In the genomic region with DNA sequence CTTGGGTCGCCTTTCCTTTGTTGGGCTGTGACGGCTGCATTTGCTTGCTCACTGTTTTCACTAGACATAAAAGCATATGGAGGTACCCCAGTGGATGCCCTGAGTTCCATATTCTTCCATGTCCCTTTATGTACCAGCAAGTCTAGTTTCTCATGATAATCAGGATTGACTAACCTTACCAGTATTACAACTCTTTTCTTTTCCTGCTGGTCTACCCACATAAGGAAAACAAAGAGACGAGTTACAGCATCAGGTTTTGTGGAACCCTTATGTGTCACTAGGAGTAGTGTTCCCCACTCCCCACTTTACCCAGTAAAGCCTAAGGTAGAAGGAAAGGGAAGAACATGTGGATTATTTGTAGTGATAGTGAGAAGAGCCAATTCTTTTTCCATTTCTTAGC, we compare ENCODE assay signal across 6 cellular contexts.
"Had no signal": no experiment of that assay in that cellular context is flagged by ENCODE, and none has a peak within 500 bp of the region (broad histone marks: within the 10 kb centered on the region; RNA-seq: fewer than 3 reads in every experiment).

No MANE protein-coding gene starts in this region.

- H3K27ac ChIP-seq: HL-60, KMS-11 had no signal

- H3K9ac ChIP-seq: KMS-11 had no signal

- DNase-seq: KBM-7, KG1 had no signal

- H3K4me3 ChIP-seq: K562 had no signal

- H3K4me2 ChIP-seq: KMS-11 had no signal

- ATAC-seq: HepG2, K562 had no signal
